ENCODE assay signal across 5 cellular contexts in the genomic region with DNA sequence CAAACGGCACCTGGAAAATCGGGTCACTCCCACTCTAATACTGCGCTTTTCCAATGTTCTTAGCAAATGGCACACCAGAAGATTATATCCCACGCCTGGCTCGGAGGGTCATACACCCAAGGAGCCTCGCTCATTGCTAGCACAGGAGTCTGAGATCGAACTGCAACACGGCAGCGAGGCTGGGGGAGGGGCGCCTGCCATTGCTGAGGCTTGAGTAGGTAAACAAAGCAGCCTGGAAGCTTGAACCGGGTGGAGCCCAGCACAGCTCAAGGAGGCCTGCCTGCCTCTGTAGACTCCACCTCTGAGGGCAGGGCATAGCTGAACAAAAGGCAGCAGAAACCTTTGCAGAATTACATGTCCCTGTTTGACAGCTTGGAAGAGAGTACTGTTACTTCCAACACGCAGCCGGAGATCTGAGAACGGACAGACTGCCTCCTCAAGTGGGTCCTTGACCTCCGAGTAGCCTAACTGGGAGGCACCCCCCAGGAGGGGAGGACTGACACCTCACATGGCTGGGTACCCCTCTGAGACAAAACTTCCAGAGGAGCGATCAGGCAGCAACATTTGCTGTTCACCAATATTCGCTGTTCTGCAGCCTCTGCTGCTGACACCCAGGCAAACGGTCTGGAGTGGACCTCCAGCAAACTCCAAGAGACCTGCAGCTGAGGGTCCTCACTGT.
DNase-seq lines count a peak whose midpoint lies in the region; ATAC-seq, FAIRE-seq and TF ChIP-seq lines count a peak whose summit lies in the region.
"Not testable (repeated sequence)": the region's sequence is repeated elsewhere in the genome, so short reads cannot be mapped to it uniquely, and the experiment has no call there.

No MANE protein-coding gene starts in this region.

- DNase-seq in DMS53 (lab: John Stamatoyannopoulos, UW), result peak; percentile 45
- not testable (repeated sequence) for DNase-seq in PC-9
- DNase-seq in kidney, result peak; percentile 54
- peak; percentile 32 for DNase-seq in lower lobe of right lung
- DNase-seq in posterior vena cava (ENCODE audit: low spot score), result peak; percentile 64

- H3K27me3 ChIP-seq in PC-9 (ENCODE audit: insufficient read depth, low read depth); lower lobe of right lung (ENCODE audit: low read depth): not testable (repeated sequence)

- H3K9me2 ChIP-seq in PC-9 (ENCODE audit: insufficient read depth), result not testable (repeated sequence)

- not testable (repeated sequence) for H3K9ac ChIP-seq in kidney (ENCODE audit: low read length in 2 of 2)

- FAIRE-seq in kidney (lab: Jason Lieb, UNC), result not testable (repeated sequence)

- H3K27ac ChIP-seq in PC-9; kidney (ENCODE audit: low read depth in 2 of 2, low read length in 2 of 2); lower lobe of right lung: not testable (repeated sequence)

- H3K36me3 ChIP-seq in PC-9 (ENCODE audit: low read depth); kidney (ENCODE audit: control insufficient read depth in 1 of 2, insufficient read depth in 2 of 2, low read length in 2 of 2); lower lobe of right lung: not testable (repeated sequence)

- CTCF ChIA-PET in PC-9 (lab: Charles Lee), result not testable (repeated sequence)

- not testable (repeated sequence) for H3K4me1 ChIP-seq in PC-9 (replicated peaks; ENCODE audit: insufficient read depth); kidney (ENCODE audit: control insufficient read depth in 1 of 2, insufficient read depth in 1 of 2, low read depth in 1 of 2, low read length in 2 of 2); lower lobe of right lung

- not testable (repeated sequence) for H3K4me3 ChIP-seq in PC-9; kidney (ENCODE audit: low read length in 2 of 2); lower lobe of right lung

- not testable (repeated sequence) for H3F3A ChIP-seq in PC-9 (ENCODE audit: insufficient read depth, low read depth)

- not testable (repeated sequence) for H4K20me1 ChIP-seq in PC-9 (ENCODE audit: insufficient read depth)

- not testable (repeated sequence) for ATAC-seq in lower lobe of right lung

- peak overlapping the region; percentile 21; the same call in 1 of the 2 replicates for H3K4me2 ChIP-seq in PC-9

- BruUV-seq in PC-9 (replicated peaks; lab: Mats Ljungman, UMichigan), result not testable (repeated sequence)

- H2AFZ ChIP-seq in PC-9, result not testable (repeated sequence)

- not testable (repeated sequence) for H3K79me2 ChIP-seq in PC-9 (ENCODE audit: low read depth)

- intact Hi-C loops in PC-9 (cut with micrococcal nuclease; ENCODE audit: unreplicated experiment); kidney (cut with DNase I); lower lobe of right lung (cut with DNase I); posterior vena cava (cut with DNase I): not testable (repeated sequence)

- POLR2A ChIA-PET in PC-9 (lab: Charles Lee; ENCODE audit: unreplicated experiment), result not testable (repeated sequence)

- TF ChIP-seq CTCF in PC-9 (conservative IDR thresholded peaks at IDR 0.05); kidney (IDR thresholded peaks at IDR 0.05; ENCODE audit: borderline replicate concordance, extremely low read depth, insufficient read depth); lower lobe of right lung (IDR thresholded peaks at IDR 0.05): not testable (repeated sequence)

- not testable (repeated sequence) for H3K9me3 ChIP-seq in PC-9 (ENCODE audit: insufficient read depth, low read depth); kidney (ENCODE audit: control insufficient read depth in 1 of 2, low read length in 2 of 2); lower lobe of right lung
